Comparison of ENCODE assay signal across 24 cellular contexts in the genomic region with DNA sequence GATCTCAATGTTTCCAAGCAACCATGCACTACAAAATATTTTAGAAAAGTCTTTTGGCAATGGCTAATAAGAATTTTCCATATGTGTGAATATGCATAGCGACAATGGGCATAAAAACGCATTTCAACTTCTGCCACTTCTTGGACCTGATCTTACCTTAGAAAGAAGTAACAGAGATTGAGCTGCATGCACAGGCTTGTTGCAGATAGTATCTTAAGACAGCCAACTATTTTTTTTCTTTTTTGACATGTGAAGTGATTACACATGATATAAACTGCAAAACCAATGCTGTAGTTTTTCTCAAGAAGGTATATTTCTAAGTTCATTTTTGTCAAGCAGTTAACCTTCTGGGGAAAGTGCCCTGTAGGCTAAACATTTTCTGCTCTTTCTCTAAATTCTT.
"Had no signal": no experiment of that assay in that cellular context is flagged by ENCODE, and none has a peak within 500 bp of the region (broad histone marks: within the 10 kb centered on the region; RNA-seq: fewer than 3 reads in every experiment).

No MANE protein-coding gene starts in this region.

- ATAC-seq: mucosa of descending colon; naive thymus-derived CD4-positive, alpha-beta T cell; natural killer cell treated with Interleukin-12 subunit alpha and Interleukin-12 subunit beta and Interleukin-15 and Interleukin-18, amount 100 ng/mL, for 72 hours; right cardiac atrium; sciatic nerve; stimulated activated naive B cell treated with anti-CD40 and anti-IgM and Interleukin-4, amounts not matched to agents 10 μg/mL and 1 μg/mL and 100 μg/mL, for 72 hours; stimulated activated naive CD8-positive, alpha-beta T cell treated with anti-CD3 and anti-CD28 coated beads, Interleukin-15, Interleukin-2, amounts not matched to agents 100 U/mL and 50 U/mL, for 24 hours; upper lobe of right lung had no signal

- H3K4me1 ChIP-seq: left ventricle myocardium inferior, stomach, upper lobe of right lung had no signal

- H3K36me3 ChIP-seq: left ventricle myocardium inferior, ovary, stomach, suprapubic skin, thoracic aorta, tibial artery, upper lobe of right lung had no signal

- H3K27me3 ChIP-seq: ovary, stomach, suprapubic skin, tibial artery, upper lobe of right lung had no signal

- H3K27ac ChIP-seq: left ventricle myocardium inferior, ovary, stomach, thoracic aorta, tibial artery, upper lobe of right lung had no signal

- H3K9me3 ChIP-seq: left ventricle myocardium inferior, mucosa of descending colon, ovary, stomach, suprapubic skin, thoracic aorta, tibial artery, upper lobe of right lung had no signal

- DNase-seq: hippocampal formation; left ventricle myocardium inferior; midbrain; mucosa of descending colon; naive thymus-derived CD4-positive, alpha-beta T cell; ovary; retina; right cardiac atrium; stimulated activated CD4-positive, alpha-beta T cell treated with anti-CD3 and anti-CD28 coated beads, Interleukin-12 subunit alpha, Interleukin-12 subunit beta, amount 100 ng/mL, for 4 hours; stimulated activated CD4-positive, alpha-beta T cell treated with anti-CD3 and anti-CD28 coated beads, Interleukin-15, amount 100 ng/mL, for 24 hours; stimulated activated CD4-positive, alpha-beta T cell treated with anti-CD3 and anti-CD28 coated beads, Interleukin-2, amount 100 ng/mL, for 24 hours; stimulated activated CD4-positive, alpha-beta T cell treated with anti-CD3 and anti-CD28 coated beads, Interleukin-4, amount 100 ng/mL, for 1 hour; stimulated activated naive B cell treated with anti-CD40 and anti-IgM and Interleukin-4, amounts not matched to agents 10 μg/mL and 1 μg/mL and 100 μg/mL, for 72 hours; stimulated activated naive CD8-positive, alpha-beta T cell treated with anti-CD3 and anti-CD28 coated beads, Interleukin-15, Interleukin-2, amounts not matched to agents 100 U/mL and 50 U/mL, for 24 hours; stomach; tibial artery; trophoblast cell; upper lobe of right lung had no signal

- H3K4me3 ChIP-seq: left ventricle myocardium inferior, lung, mucosa of descending colon, ovary, skin epidermis, stomach, suprapubic skin, thoracic aorta, tibial artery, upper lobe of right lung had no signal
